In genomic region chr3:147934316-147935188, GRCh38 we compare ENCODE assay signal across 30 cellular contexts.
DNase-seq lines count a peak whose midpoint lies in the region; ATAC-seq and TF ChIP-seq lines count a peak whose summit lies in the region.
"Had no signal": no experiment of that assay in that cellular context is flagged by ENCODE, and none has a peak within 500 bp of the region (broad histone marks: within the 10 kb centered on the region; RNA-seq: fewer than 3 reads in every experiment).

No MANE protein-coding gene starts in this region.

- H3K27ac Mint-ChIP-seq in H9, result peak overlapping the region; percentile 83 to 99 (median 98)
- H3K27ac Mint-ChIP-seq: CD4-positive, alpha-beta memory T cell; effector memory CD8-positive, alpha-beta T cell; mesothelial cell of epicardium; naive thymus-derived CD8-positive, alpha-beta T cell had no signal

- H3K23me2 ChIP-seq in H9 (ENCODE audit: insufficient read length, low read depth, low read length, poor library complexity, severe bottlenecking), result no peaks in the 10 kb centered on the region

- H3K9me3 ChIP-seq in H9 (ENCODE audit: control insufficient read depth, low read depth, low read length), result no peaks in the 10 kb centered on the region
- no peaks in the 10 kb centered on the region for H3K9me3 ChIP-seq in SK-N-MC (ENCODE audit: low read depth, low read length)
- H3K9me3 ChIP-seq in heart left ventricle, result no peaks in the 10 kb centered on the region
- H3K9me3 ChIP-seq: adrenal gland, esophagus squamous epithelium, left ventricle myocardium inferior, pancreas, stomach, transverse colon had no signal

- no peak overlapping the region for H3K4ac ChIP-seq in H9 (ENCODE audit: low read depth, low read length)

- H3K27ac ChIP-seq in H9 (ENCODE audit: insufficient read length, low read depth, low read length) (peak overlapping the region; percentile 95), SK-N-MC (peak overlapping the region; percentile 6; the same call in 1 of the 2 replicates), heart left ventricle (no peak overlapping the region)
- H3K27ac ChIP-seq: adrenal gland, esophagus squamous epithelium, GM23248, left ventricle myocardium inferior, pancreas, stomach, transverse colon had no signal

- WGBS in H9 (ENCODE audit: extremely low coverage, insufficient read length, low lambda C conversion rate), result no CpG with 5 or more reads among the region's 4 CpGs
- 67 to 71% (median 69%) methylated on average over 4 of the region's 4 CpGs for WGBS in heart left ventricle, 4 donors

- H4K20me1 ChIP-seq in H9 (ENCODE audit: control insufficient read depth, insufficient read depth, insufficient read length), result no peaks in the 10 kb centered on the region

- H3K4me1 ChIP-seq in H9 (ENCODE audit: insufficient read depth, low read length) (peaks cover 5% of the 10 kb centered on the region; the same call in 1 of the 2 replicates), heart left ventricle (no peaks in the 10 kb centered on the region)
- H3K4me1 ChIP-seq: adrenal gland, esophagus squamous epithelium, left ventricle myocardium inferior, pancreas, stomach, transverse colon had no signal

- H3K27me3 ChIP-seq in H9 (ENCODE audit: insufficient read depth, low read length) (no peaks in the 10 kb centered on the region), heart left ventricle (no peaks in the 10 kb centered on the region)
- H3K27me3 ChIP-seq: adrenal gland, esophagus squamous epithelium, pancreas, stomach, transverse colon had no signal

- no peak overlapping the region for H2AK5ac ChIP-seq in H9 (ENCODE audit: insufficient read length, low read length)

- no peak overlapping the region for H3K18ac ChIP-seq in H9 (ENCODE audit: insufficient read length, low read depth, low read length)

- no peak overlapping the region for H2BK120ac ChIP-seq in H9 (ENCODE audit: low read depth, low read length, poor library complexity, severe bottlenecking)

- no peak overlapping the region for H2BK20ac ChIP-seq in H9 (ENCODE audit: low read depth, low read length, poor library complexity, severe bottlenecking)

- H3K23ac ChIP-seq in H9 (ENCODE audit: insufficient read length, low read depth, low read length), result no peak overlapping the region

- peak overlapping the region; percentile 32 for H3K4me2 ChIP-seq in H9 (ENCODE audit: insufficient read depth, insufficient read length, low read length)

- no peak overlapping the region for H2BK15ac ChIP-seq in H9 (ENCODE audit: low read depth, low read length)

- no peak overlapping the region for H3K14ac ChIP-seq in H9 (ENCODE audit: insufficient read depth, low read length)

- TF ChIP-seq POLR2A in heart left ventricle (IDR thresholded peaks at IDR 0.05), result no peak

- H3K4me3 ChIP-seq in SK-N-MC (no peak overlapping the region), heart left ventricle (no peak overlapping the region)
- H3K4me3 ChIP-seq: adrenal gland, esophagus squamous epithelium, GM12878, GM23248, left ventricle myocardium inferior, pancreas, stomach, transverse colon had no signal

- ATAC-seq in heart left ventricle, result no peak
- no peak for ATAC-seq in GM19351 (IDR thresholded peaks at IDR 0.05; ENCODE audit: unreplicated experiment)
- ATAC-seq: effector memory CD8-positive, alpha-beta T cell; GM12878; naive thymus-derived CD8-positive, alpha-beta T cell; pancreas; PC-3; right cardiac atrium had no signal

- intact Hi-C loops in heart left ventricle (cut with DNase I), result no loop called here

- H3K4me3 Mint-ChIP-seq in H9, result peak overlapping the region; percentile 14 to 53; a peak in 4 of 5 replicates
- H3K4me3 Mint-ChIP-seq: CD4-positive, alpha-beta memory T cell; effector memory CD8-positive, alpha-beta T cell; mesothelial cell of epicardium; naive thymus-derived CD8-positive, alpha-beta T cell had no signal

- H3K36me3 Mint-ChIP-seq in H9 (ENCODE audit: insufficient read depth in 1 of 3, low read depth in 3 of 3), result no peaks in the 10 kb centered on the region
- H3K36me3 Mint-ChIP-seq: CD4-positive, alpha-beta memory T cell; mesothelial cell of epicardium; naive thymus-derived CD8-positive, alpha-beta T cell had no signal

- H3K56ac ChIP-seq in H9 (ENCODE audit: insufficient read length, low read depth, low read length), result no peak overlapping the region

- H3K27me3 Mint-ChIP-seq in H9 (ENCODE audit: low read depth), result no peaks in the 10 kb centered on the region
- H3K27me3 Mint-ChIP-seq: CD4-positive, alpha-beta memory T cell; effector memory CD8-positive, alpha-beta T cell; naive thymus-derived CD8-positive, alpha-beta T cell had no signal

- H3T11ph ChIP-seq in H9 (ENCODE audit: low read length), result no peak overlapping the region

- no peak overlapping the region for H2BK5ac ChIP-seq in H9 (ENCODE audit: insufficient read length, low read length)

- TF ChIP-seq CTCF in H9 (conservative IDR thresholded peaks at IDR 0.05) (no peak), heart left ventricle (IDR thresholded peaks at IDR 0.05) (no peak)

- H3K9me3 Mint-ChIP-seq in H9, result no peaks in the 10 kb centered on the region
- H3K9me3 Mint-ChIP-seq: mesothelial cell of epicardium had no signal

- peak; percentile 58 for DNase-seq in H9
- DNase-seq in NCI-H1105 (lab: John Stamatoyannopoulos, UW), result peak; percentile 61
- DNase-seq in SK-N-MC (ENCODE audit: low read depth, low spot score), result no peak
- peak; percentile 62 for DNase-seq in iPS-NIHi11 (ENCODE audit: low spot score)
- DNase-seq in heart left ventricle, result no peak
- DNase-seq in GM03348 (ENCODE audit: low spot score), result no peak
- DNase-seq: activated CD4-positive, alpha-beta T cell treated with anti-CD3 and anti-CD28 coated beads for 1 hour; activated naive CD4-positive, alpha-beta T cell; activated T-cell treated with anti-CD3 and anti-CD28 coated beads, Interleukin-2, amount 50 U/mL, for 1 hour; adrenal gland; CD4-positive, alpha-beta memory T cell; DMS153; effector memory CD8-positive, alpha-beta T cell; esophagus squamous epithelium; GM23248; left ventricle myocardium inferior; MM.1S; naive thymus-derived CD8-positive, alpha-beta T cell; NCI-H2029; pancreas; PC-3; right cardiac atrium; SHP77; stimulated activated CD4-positive, alpha-beta T cell treated with anti-CD3 and anti-CD28 coated beads, Interleukin-12 subunit alpha, Interleukin-12 subunit beta, amount 100 ng/mL, for 4 hours; stomach; T-helper 1 cell; transverse colon had no signal

- no peaks in the 10 kb centered on the region for H3K79me1 ChIP-seq in H9 (ENCODE audit: insufficient read depth, low read depth, low read length, poor library complexity, severe bottlenecking)

- H3K4me1 Mint-ChIP-seq in H9, result peaks cover 79 to 83% of the 10 kb centered on the region in 2 experiments
- H3K4me1 Mint-ChIP-seq: CD4-positive, alpha-beta memory T cell; naive thymus-derived CD8-positive, alpha-beta T cell had no signal

- no peak overlapping the region for H2AFZ ChIP-seq in H9 (ENCODE audit: low read length)
- H2AFZ ChIP-seq: GM23248 had no signal

- no peak overlapping the region for H4K5ac ChIP-seq in H9 (ENCODE audit: insufficient read length, low read depth, low read length)

- no peak overlapping the region for H2BK12ac ChIP-seq in H9 (ENCODE audit: insufficient read length, low read depth, low read length)

- H3K36me3 ChIP-seq in SK-N-MC (ENCODE audit: insufficient read depth, low read length) (no peaks in the 10 kb centered on the region), heart left ventricle (no peaks in the 10 kb centered on the region)
- H3K36me3 ChIP-seq: adrenal gland, esophagus squamous epithelium, left ventricle myocardium inferior, pancreas, stomach, transverse colon had no signal

- H3K79me2 ChIP-seq in H9 (ENCODE audit: insufficient read depth, low read length), result no peaks in the 10 kb centered on the region

- no peak overlapping the region for H4K8ac ChIP-seq in H9 (replicated peaks; ENCODE audit: insufficient read length, low read depth, low read length)

- H3K9ac ChIP-seq in H9 (ENCODE audit: extremely low read depth, insufficient read length, low read length), result no peak overlapping the region
- no peak overlapping the region for H3K9ac ChIP-seq in SK-N-MC (ENCODE audit: insufficient read length)
- H3K9ac ChIP-seq: GM23248 had no signal

- no peak overlapping the region for H4K91ac ChIP-seq in H9 (ENCODE audit: insufficient read length, low read depth, low read length)

Comparison
In these comparisons a context has a peak if more than half of its experiments do, and no peak if none do; other contexts are left out.
1. DNase-seq: peak in H9 (single experiment), NCI-H1105 (single experiment) and iPS-NIHi11 (single experiment); none in SK-N-MC (single experiment), heart left ventricle (0 of 5) and GM03348 (single experiment).
2. H3K27ac ChIP-seq: peak in H9 (single experiment) and SK-N-MC (single experiment); none in heart left ventricle (0 of 12).